Comparison of ENCODE assay signal across 22 cellular contexts in the genomic region with DNA sequence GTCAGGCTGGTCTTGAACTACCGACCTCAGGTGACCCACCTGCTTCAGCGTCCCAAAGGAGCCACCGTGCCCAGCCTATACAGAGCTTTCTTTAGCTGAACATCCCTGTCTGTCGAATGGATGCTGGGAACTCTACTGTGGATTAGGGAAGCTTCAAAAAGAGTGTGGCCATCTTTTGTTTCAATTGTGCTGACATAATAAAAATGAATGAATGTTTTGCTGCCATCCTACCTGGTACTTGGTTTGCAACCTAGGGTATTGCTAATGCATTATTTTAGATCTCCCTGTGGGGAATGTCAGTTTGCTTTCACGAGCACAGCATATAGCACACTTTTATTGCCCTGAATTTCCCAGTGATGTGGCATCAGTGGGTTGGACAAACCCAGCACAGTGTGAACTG. TPM values are rescaled to one million over a fixed set of nuclear protein-coding genes. Genes with fewer than 3 reads are reported as not detected.
DNase-seq lines count a peak whose midpoint lies in the region; ATAC-seq and TF ChIP-seq lines count a peak whose summit lies in the region.
"Had no signal": no experiment of that assay in that cellular context is flagged by ENCODE, and none has a peak within 500 bp of the region (broad histone marks: within the 10 kb centered on the region; RNA-seq: fewer than 3 reads in every experiment).

No MANE protein-coding gene starts in this region.

- DNase-seq in activated CD4-positive, alpha-beta T cell treated with anti-CD3 and anti-CD28 coated beads, Interleukin-2, amount 10 ng/mL, durations not matched to agents 7 days and 5 days, result no peak
- no peak for DNase-seq in activated CD4-positive, alpha-beta T cell treated with anti-CD3 and anti-CD28 coated beads, Interleukin-2, amount 50 U/mL, for 1 hour
- DNase-seq in Karpas-422 (no peak), brain microvascular endothelial cell (no peak), WERI-Rb-1 (no peak), hippocampal formation (lab: John Stamatoyannopoulos, UW) (no peak), ovary (no peak)
- DNase-seq: activated CD4-positive, CD25-positive, alpha-beta regulatory T cell; activated CD8-positive, alpha-beta memory T cell treated with anti-CD3 and anti-CD28 coated beads, Interleukin-2, amount 50 U/mL, for 48 hours; activated naive CD8-positive, alpha-beta T cell treated with anti-CD3 and anti-CD28 coated beads, Interleukin-2, amount 50 U/mL, for 24 hours; CD8-positive, alpha-beta memory T cell; effector memory CD4-positive, alpha-beta T cell; H9; natural killer cell; NCI-H1417; NCI-H2171; RPMI8226; spleen had no signal

- TF ChIP-seq EP300 in ovary (IDR thresholded peaks at IDR 0.05), result no peak

- H3K27me3 Mint-ChIP-seq in activated CD4-positive, alpha-beta T cell treated with anti-CD3 and anti-CD28 coated beads, Interleukin-2, amount 10 ng/mL, durations not matched to agents 7 days and 5 days, result no peaks in the 10 kb centered on the region
- no peaks in the 10 kb centered on the region for H3K27me3 Mint-ChIP-seq in stimulated activated memory B cell treated with anti-CD40 and anti-IgM and Interleukin-4, amounts not matched to agents 10 μg/mL and 1 μg/mL and 100 μg/mL, for 72 hours
- H3K27me3 Mint-ChIP-seq: activated naive CD8-positive, alpha-beta T cell treated with anti-CD3 and anti-CD28 coated beads, Interleukin-2, amount 50 U/mL, for 24 hours; CD8-positive, alpha-beta memory T cell; type B pancreatic cell had no signal

- H3K4me3 ChIP-seq in Karpas-422 (ENCODE audit: low read length) (no peak overlapping the region), brain microvascular endothelial cell (ENCODE audit: low read depth, low read length) (no peak overlapping the region), WERI-Rb-1 (ENCODE audit: low read depth, low read length) (no peak overlapping the region), ovary (no peak overlapping the region)
- H3K4me3 ChIP-seq: cardiac muscle cell, spleen had no signal

- H3K9ac ChIP-seq in Karpas-422 (ENCODE audit: low read length), result no peak overlapping the region
- H3K9ac ChIP-seq: KMS-11 had no signal

- H3K27ac ChIP-seq in Karpas-422 (ENCODE audit: low read length) (peak overlapping the region; percentile 62), brain microvascular endothelial cell (peak overlapping the region; percentile 45), WERI-Rb-1 (no peak overlapping the region), ovary (no peak overlapping the region)
- H3K27ac ChIP-seq: cardiac muscle cell, KMS-11 had no signal

- H3K79me2 ChIP-seq in Karpas-422 (ENCODE audit: low read length), result peaks cover 17% of the 10 kb centered on the region

- H3K9me3 ChIP-seq in Karpas-422 (ENCODE audit: low read length), result no peaks in the 10 kb centered on the region
- no peaks in the 10 kb centered on the region for H3K9me3 ChIP-seq in WERI-Rb-1 (ENCODE audit: severe bottlenecking)
- no peaks in the 10 kb centered on the region for H3K9me3 ChIP-seq in ovary
- H3K9me3 ChIP-seq: spleen had no signal

- H3K4me3 Mint-ChIP-seq in activated CD4-positive, alpha-beta T cell treated with anti-CD3 and anti-CD28 coated beads, Interleukin-2, amount 10 ng/mL, durations not matched to agents 7 days and 5 days, result no peak overlapping the region
- H3K4me3 Mint-ChIP-seq in stimulated activated memory B cell treated with anti-CD40 and anti-IgM and Interleukin-4, amounts not matched to agents 10 μg/mL and 1 μg/mL and 100 μg/mL, for 72 hours, result peak overlapping the region; percentile 60
- H3K4me3 Mint-ChIP-seq: activated naive CD8-positive, alpha-beta T cell treated with anti-CD3 and anti-CD28 coated beads, Interleukin-2, amount 50 U/mL, for 24 hours; H9; natural killer cell; type B pancreatic cell had no signal

- peaks cover 47% of the 10 kb centered on the region for H3K4me1 Mint-ChIP-seq in activated CD4-positive, alpha-beta T cell treated with anti-CD3 and anti-CD28 coated beads, Interleukin-2, amount 10 ng/mL, durations not matched to agents 7 days and 5 days
- peaks cover 81% of the 10 kb centered on the region for H3K4me1 Mint-ChIP-seq in stimulated activated memory B cell treated with anti-CD40 and anti-IgM and Interleukin-4, amounts not matched to agents 10 μg/mL and 1 μg/mL and 100 μg/mL, for 72 hours

- no peaks in the 10 kb centered on the region for H3K9me2 ChIP-seq in Karpas-422 (replicated peaks; ENCODE audit: insufficient read depth, low read length)

- no peak for TF ChIP-seq POLR2A in ovary (IDR thresholded peaks at IDR 0.05)

- H4K20me1 ChIP-seq in Karpas-422 (ENCODE audit: insufficient read depth, low read depth, low read length), result no peaks in the 10 kb centered on the region

- 94 to 95% (median 94%) methylated on average over 5 of the region's 5 CpGs for WGBS in ovary, 3 donors

- H3K36me3 ChIP-seq in Karpas-422 (ENCODE audit: insufficient read depth, low read length), result peaks cover 16% of the 10 kb centered on the region
- H3K36me3 ChIP-seq in brain microvascular endothelial cell (replicated peaks), result peaks cover 3% of the 10 kb centered on the region
- H3K36me3 ChIP-seq in WERI-Rb-1, result no peaks in the 10 kb centered on the region
- no peaks in the 10 kb centered on the region for H3K36me3 ChIP-seq in ovary
- H3K36me3 ChIP-seq: cardiac muscle cell had no signal

- in situ Hi-C loops in brain microvascular endothelial cell (cut with HindIII; ENCODE audit: low pct_ligation_motif_present, low sequenced_read_pairs), result no loop called here

- peaks cover 50% of the 10 kb centered on the region for H3K36me3 Mint-ChIP-seq in activated CD4-positive, alpha-beta T cell treated with anti-CD3 and anti-CD28 coated beads, Interleukin-2, amount 10 ng/mL, durations not matched to agents 7 days and 5 days (ENCODE audit: low read depth)
- H3K36me3 Mint-ChIP-seq in stimulated activated memory B cell treated with anti-CD40 and anti-IgM and Interleukin-4, amounts not matched to agents 10 μg/mL and 1 μg/mL and 100 μg/mL, for 72 hours, result peaks cover 68% of the 10 kb centered on the region
- H3K36me3 Mint-ChIP-seq: natural killer cell had no signal

- no peaks in the 10 kb centered on the region for H3K9me3 Mint-ChIP-seq in activated CD4-positive, alpha-beta T cell treated with anti-CD3 and anti-CD28 coated beads, Interleukin-2, amount 10 ng/mL, durations not matched to agents 7 days and 5 days
- peaks cover 2% of the 10 kb centered on the region for H3K9me3 Mint-ChIP-seq in stimulated activated memory B cell treated with anti-CD40 and anti-IgM and Interleukin-4, amounts not matched to agents 10 μg/mL and 1 μg/mL and 100 μg/mL, for 72 hours
- H3K9me3 Mint-ChIP-seq: activated naive CD8-positive, alpha-beta T cell treated with anti-CD3 and anti-CD28 coated beads, Interleukin-2, amount 50 U/mL, for 24 hours; CD8-positive, alpha-beta memory T cell; H9; natural killer cell; type B pancreatic cell had no signal

- CTCF ChIA-PET in activated CD4-positive, alpha-beta T cell treated with anti-CD3 and anti-CD28 coated beads, Interleukin-2, amount 10 ng/mL, durations not matched to agents 7 days and 5 days (lab: Charles Lee), result interaction anchor here (0.7 to 3.1 kb wide), 7 partner anchors 8 to 569 kb away, joined by 3 to 32 read pairs (median 3); no protein-coding TSS in a partner anchor

- H3K27ac Mint-ChIP-seq in activated CD4-positive, alpha-beta T cell treated with anti-CD3 and anti-CD28 coated beads, Interleukin-2, amount 10 ng/mL, durations not matched to agents 7 days and 5 days, result peak overlapping the region; percentile 46
- peak overlapping the region; percentile 88 for H3K27ac Mint-ChIP-seq in stimulated activated memory B cell treated with anti-CD40 and anti-IgM and Interleukin-4, amounts not matched to agents 10 μg/mL and 1 μg/mL and 100 μg/mL, for 72 hours
- H3K27ac Mint-ChIP-seq: type B pancreatic cell had no signal

- intact Hi-C loops in ovary (cut with DNase I), result loop anchor here in 1 of 4 donors (5.0 kb wide), 1 partner anchor 88 kb away; no protein-coding TSS in a partner anchor

- no peak for ATAC-seq in stimulated activated memory B cell treated with anti-CD40 and anti-IgM and Interleukin-4, amounts not matched to agents 10 μg/mL and 1 μg/mL and 100 μg/mL, for 72 hours
- ATAC-seq: activated naive CD8-positive, alpha-beta T cell treated with anti-CD3 and anti-CD28 coated beads, Interleukin-2, amount 50 U/mL, for 24 hours; natural killer cell had no signal

- POLR2A ChIA-PET in activated CD4-positive, alpha-beta T cell treated with anti-CD3 and anti-CD28 coated beads, Interleukin-2, amount 10 ng/mL, durations not matched to agents 7 days and 5 days (lab: Charles Lee), result interaction anchor here (0.6 kb wide), 1 partner anchor 64 kb away, joined by 3 read pairs; no protein-coding TSS in a partner anchor

- no peak overlapping the region for H2AFZ ChIP-seq in Karpas-422 (ENCODE audit: low read length)

- TF ChIP-seq CTCF in brain microvascular endothelial cell (IDR thresholded peaks at IDR 0.05; ENCODE audit: low read depth, low read length, missing control alignments) (no peak), WERI-Rb-1 (IDR thresholded peaks at IDR 0.05; ENCODE audit: low read depth, low read length) (no peak), ovary (IDR thresholded peaks at IDR 0.05) (no peak)

- H3K4me2 ChIP-seq in Karpas-422 (ENCODE audit: low read depth, low read length, poor library complexity, severe bottlenecking), result no peak overlapping the region
- H3K4me2 ChIP-seq: KMS-11 had no signal

- H3K4me1 ChIP-seq in Karpas-422 (ENCODE audit: low read length), result peaks cover 33% of the 10 kb centered on the region
- H3K4me1 ChIP-seq in ovary (ENCODE audit: insufficient read depth), result peaks cover 2% of the 10 kb centered on the region

- H3K27me3 ChIP-seq in Karpas-422 (ENCODE audit: low read length), result no peaks in the 10 kb centered on the region
- H3K27me3 ChIP-seq in brain microvascular endothelial cell (replicated peaks), result no peaks in the 10 kb centered on the region
- no peaks in the 10 kb centered on the region for H3K27me3 ChIP-seq in WERI-Rb-1 (ENCODE audit: insufficient read depth, low read depth, severe bottlenecking)
- no peaks in the 10 kb centered on the region for H3K27me3 ChIP-seq in ovary
- H3K27me3 ChIP-seq: cardiac muscle cell, spleen had no signal

RNA-seq across cellular contexts. Expression of a gene that starts 32.3 kb away (rescaled TPM):
- 10 to 100 TPM; 55.2 to 57.1 TPM for total RNA-seq in activated CD4-positive, alpha-beta T cell treated with anti-CD3 and anti-CD28 coated beads, Interleukin-2, amount 10 ng/mL, durations not matched to agents 7 days and 5 days
- total RNA-seq in Karpas-422 (2014; rRNA removed; shearing (Covaris generic); ENCODE audit: low replicate concordance), result 73.4 and 171 TPM in 2 replicates
- total RNA-seq in ovary, result 100 to 1,000 TPM in 1 of 7 donors, 10 to 100 TPM in 6; 24.1 to 150 (median 25.9) TPM
- polyA plus RNA-seq in ovary, result 10 to 100 TPM; 19.7 to 30.3 TPM

Comparison
In these comparisons a context has a peak if more than half of its experiments do, and no peak if none do; other contexts are left out.
1. H3K27ac ChIP-seq: peak in Karpas-422 (single experiment) and brain microvascular endothelial cell (single experiment); none in WERI-Rb-1 (single experiment) and ovary (0 of 2).